In genomic region chr10:52621635-52622079, GRCh38 we compare ENCODE assay signal across 21 cellular contexts.
DNase-seq lines count a peak whose midpoint lies in the region; ATAC-seq, FAIRE-seq and TF ChIP-seq lines count a peak whose summit lies in the region.
"Had no signal": no experiment of that assay in that cellular context is flagged by ENCODE, and none has a peak within 500 bp of the region (broad histone marks: within the 10 kb centered on the region; RNA-seq: fewer than 3 reads in every experiment).

No MANE protein-coding gene starts in this region.

- no peak overlapping the region for H3K4me2 ChIP-seq in A549
- H3K4me2 ChIP-seq: hepatocyte had no signal

- POLR2A ChIA-PET in A549 (lab: Yijun Ruan, JAX): no interaction called here

- 27% methylated on average over 2 of the region's 2 CpGs for WGBS in A549 (ENCODE audit: missing lambda C conversion rate)

- H3K27ac Mint-ChIP-seq in activated naive CD4-positive, alpha-beta T cell treated with anti-CD3 and anti-CD28 coated beads, Interleukin-2, amount 10 ng/mL, durations not matched to agents 7 days and 5 days: no peak overlapping the region
- H3K27ac Mint-ChIP-seq: activated naive CD8-positive, alpha-beta T cell treated with anti-CD3 and anti-CD28 coated beads for 36 hours; activated T-cell treated with anti-CD3 and anti-CD28 coated beads, Interleukin-2, amount 50 U/mL, for 24 hours; memory B cell had no signal

- no peak for TF ChIP-seq CTCF in A549 (IDR thresholded peaks at IDR 0.05)
- no peak for TF ChIP-seq CTCF in fibroblast of pulmonary artery (IDR thresholded peaks at IDR 0.05; ENCODE audit: low read length, missing control alignments)

- TF ChIP-seq RAD21 in A549 (conservative IDR thresholded peaks at IDR 0.05 in 1 of 2, IDR thresholded peaks at IDR 0.05 in 1 of 2): no peak

- no peak overlapping the region for H3K4me3 Mint-ChIP-seq in activated naive CD4-positive, alpha-beta T cell treated with anti-CD3 and anti-CD28 coated beads, Interleukin-2, amount 10 ng/mL, durations not matched to agents 7 days and 5 days
- H3K4me3 Mint-ChIP-seq: activated naive CD8-positive, alpha-beta T cell treated with anti-CD3 and anti-CD28 coated beads for 36 hours; activated T-cell treated with anti-CD3 and anti-CD28 coated beads, Interleukin-2, amount 50 U/mL, for 24 hours; memory B cell; neural crest cell had no signal

- TF ChIP-seq EP300 in A549 (IDR thresholded peaks at IDR 0.05): no peak

- H3K27ac ChIP-seq in A549: no peak overlapping the region
- H3K27ac ChIP-seq in substantia nigra (ENCODE audit: low read depth, low read length, poor library complexity, severe bottlenecking): no peak overlapping the region
- H3K27ac ChIP-seq: hepatocyte, transverse colon had no signal

- no peaks in the 10 kb centered on the region for H3K4me1 ChIP-seq in A549
- H3K4me1 ChIP-seq: transverse colon had no signal

- H3K9me3 Mint-ChIP-seq in activated naive CD4-positive, alpha-beta T cell treated with anti-CD3 and anti-CD28 coated beads, Interleukin-2, amount 10 ng/mL, durations not matched to agents 7 days and 5 days: no peaks in the 10 kb centered on the region
- H3K9me3 Mint-ChIP-seq: activated naive CD8-positive, alpha-beta T cell treated with anti-CD3 and anti-CD28 coated beads for 36 hours; activated T-cell treated with anti-CD3 and anti-CD28 coated beads, Interleukin-2, amount 50 U/mL, for 24 hours; memory B cell; neural crest cell had no signal

- TF ChIP-seq POLR2A in A549 (IDR thresholded peaks at IDR 0.05; ENCODE audit: low read length): no peak

- DNase-seq in A549 (ENCODE audit: low read depth in 1 of 2, low spot score in 1 of 2) (no peak), GM04503 (ENCODE audit: low read depth) (peak; percentile 62), RPMI7951 (ENCODE audit: low read depth) (peak; percentile 15), fibroblast of pulmonary artery (ENCODE audit: low read depth) (peak; percentile 33), NOMO-1 treated with DMSO at 0.1 percent for 48 hours (lab: John Stamatoyannopoulos, UW; ENCODE audit: unreplicated experiment) (no peak), substantia nigra (lab: John Stamatoyannopoulos, UW) (no peak)
- no peak for DNase-seq in activated naive CD4-positive, alpha-beta T cell treated with anti-CD3 and anti-CD28 coated beads, Interleukin-2, amount 10 ng/mL, durations not matched to agents 7 days and 5 days
- DNase-seq: activated CD4-positive, alpha-beta T cell treated with anti-CD3 and anti-CD28 coated beads, Interleukin-2, amount 50 U/mL, for 48 hours; activated naive CD8-positive, alpha-beta T cell treated with anti-CD3 and anti-CD28 coated beads for 36 hours; activated T-cell treated with anti-CD3 and anti-CD28 coated beads, Interleukin-2, amount 50 U/mL, for 24 hours; NCI-H187; NCI-H510A; stimulated activated naive CD4-positive, alpha-beta T cell treated with Interleukin-2 at 50 U/mL for 16 hours; transverse colon had no signal

- CTCF ChIA-PET in A549 (lab: Yijun Ruan, JAX): interaction anchor here (1.2 to 1.5 kb wide), 2 partner anchors 23 to 313 kb away, joined by 3 to 4 read pairs; no protein-coding TSS in a partner anchor
- CTCF ChIA-PET in activated naive CD4-positive, alpha-beta T cell treated with anti-CD3 and anti-CD28 coated beads, Interleukin-2, amount 10 ng/mL, durations not matched to agents 7 days and 5 days (lab: Charles Lee): no interaction called here

- H3K4me1 Mint-ChIP-seq in activated naive CD4-positive, alpha-beta T cell treated with anti-CD3 and anti-CD28 coated beads, Interleukin-2, amount 10 ng/mL, durations not matched to agents 7 days and 5 days: no peaks in the 10 kb centered on the region
- H3K4me1 Mint-ChIP-seq: activated naive CD8-positive, alpha-beta T cell treated with anti-CD3 and anti-CD28 coated beads for 36 hours; memory B cell; neural crest cell had no signal

- peak; percentile 46 for FAIRE-seq in A549 (lab: Jason Lieb, UNC)
- FAIRE-seq: G401.6, keratinocyte had no signal

- H3K36me3 Mint-ChIP-seq in activated naive CD4-positive, alpha-beta T cell treated with anti-CD3 and anti-CD28 coated beads, Interleukin-2, amount 10 ng/mL, durations not matched to agents 7 days and 5 days: no peaks in the 10 kb centered on the region
- H3K36me3 Mint-ChIP-seq: activated naive CD8-positive, alpha-beta T cell treated with anti-CD3 and anti-CD28 coated beads for 36 hours; memory B cell had no signal

- no peak overlapping the region for H3K4me3 ChIP-seq in A549
- H3K4me3 ChIP-seq in fibroblast of pulmonary artery (replicated peaks; ENCODE audit: low read depth, low read length): no peak overlapping the region
- H3K4me3 ChIP-seq: hepatocyte, transverse colon had no signal

- ATAC-seq in A549 (no peak), HG03469 (IDR thresholded peaks at IDR 0.05; ENCODE audit: unreplicated experiment) (no peak)
- ATAC-seq: esophagus mucosa had no signal

- H3K27me3 Mint-ChIP-seq in activated naive CD4-positive, alpha-beta T cell treated with anti-CD3 and anti-CD28 coated beads, Interleukin-2, amount 10 ng/mL, durations not matched to agents 7 days and 5 days: no peaks in the 10 kb centered on the region
- H3K27me3 Mint-ChIP-seq: activated naive CD8-positive, alpha-beta T cell treated with anti-CD3 and anti-CD28 coated beads for 36 hours; activated T-cell treated with anti-CD3 and anti-CD28 coated beads, Interleukin-2, amount 50 U/mL, for 24 hours; memory B cell had no signal

- no peaks in the 10 kb centered on the region for H3K9me3 ChIP-seq in A549
- H3K9me3 ChIP-seq: transverse colon had no signal

TF ChIP-seq in A549, 52 proteins besides CTCF, POLR2A, EP300 and RAD21:
- no peak for TF ChIP-seq SMC3 (IDR thresholded peaks at IDR 0.05)
- TF ChIP-seq PHF8 (IDR thresholded peaks at IDR 0.05; ENCODE audit: borderline replicate concordance, low read depth): no peak
- TF ChIP-seq ESRRA (IDR thresholded peaks at IDR 0.05; ENCODE audit: borderline replicate concordance, low read length): no peak
- TF ChIP-seq BCL3 (IDR thresholded peaks at IDR 0.05): no peak
- TF ChIP-seq MYC (IDR thresholded peaks at IDR 0.05; ENCODE audit: borderline replicate concordance, low read length): no peak
- TF ChIP-seq ELK1 (IDR thresholded peaks at IDR 0.05; ENCODE audit: low read depth, low read length): no peak
- no peak for TF ChIP-seq NPAS2 (CRISPR knock-in tag; IDR thresholded peaks at IDR 0.05; ENCODE audit: borderline replicate concordance)
- no peak for TF ChIP-seq PBX3 (IDR thresholded peaks at IDR 0.05)
- no peak for TF ChIP-seq USF2 (IDR thresholded peaks at IDR 0.05)
- TF ChIP-seq RARB (CRISPR knock-in tag; IDR thresholded peaks at IDR 0.05): no peak
- TF ChIP-seq EHMT2 (IDR thresholded peaks at IDR 0.05; ENCODE audit: low read depth): no peak

Comparison
In these comparisons a context has a peak if more than half of its experiments do, and no peak if none do; other contexts are left out.
1. DNase-seq: peak in GM04503 (single experiment), RPMI7951 (single experiment) and fibroblast of pulmonary artery (single experiment); none in A549 (0 of 2), activated naive CD4-positive, alpha-beta T cell treated with anti-CD3 and anti-CD28 coated beads, Interleukin-2, amount 10 ng/mL, durations not matched to agents 7 days and 5 days (single experiment), NOMO-1 treated with DMSO at 0.1 percent for 48 hours (single experiment) and substantia nigra (0 of 49).